ENCODE assay signal across 7 cellular contexts in the genomic region with DNA sequence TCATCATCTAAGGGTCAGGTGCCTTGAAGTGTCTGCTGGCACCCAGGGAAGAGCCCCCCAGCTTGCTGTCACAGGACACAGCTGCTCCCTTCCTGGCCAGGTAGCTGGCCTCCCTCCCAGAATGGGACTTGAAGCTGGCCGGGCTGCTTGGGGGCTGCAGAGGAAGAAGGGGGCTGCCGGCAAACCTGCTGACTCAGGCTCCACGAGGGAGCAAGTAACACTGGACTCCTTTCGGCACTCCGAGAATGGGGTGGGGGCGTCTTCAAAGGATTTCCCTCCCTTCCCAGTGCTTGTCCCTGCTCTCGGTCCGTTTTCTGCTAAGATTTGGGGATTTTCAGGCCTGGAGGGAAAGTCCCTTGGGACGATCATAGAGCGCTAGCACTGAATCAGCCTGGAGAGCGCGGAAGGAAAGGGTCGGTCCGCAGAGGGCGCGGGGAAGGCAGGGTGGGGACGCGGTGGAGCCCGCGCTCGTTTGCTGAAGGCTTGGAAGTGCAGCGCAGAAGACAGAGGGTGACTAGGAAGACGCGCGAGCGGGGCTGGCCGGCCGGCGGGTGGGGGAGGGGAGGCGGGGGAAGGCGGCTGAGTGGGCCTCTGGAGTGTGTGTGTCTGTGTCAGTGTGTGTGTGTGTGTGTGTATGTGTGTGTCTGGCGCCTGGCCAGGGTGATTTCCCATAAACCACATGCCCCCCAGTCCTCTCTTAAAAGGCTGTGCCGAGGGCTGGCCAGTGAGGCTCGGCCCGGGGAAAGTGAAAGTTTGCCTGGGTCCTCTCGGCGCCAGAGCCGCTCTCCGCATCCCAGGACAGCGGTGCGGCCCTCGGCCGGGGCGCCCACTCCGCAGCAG. TPM values are rescaled to one million over a fixed set of nuclear protein-coding genes. Genes with fewer than 3 reads are reported as not detected.
A peak's percentile ranks its signal among the peaks of the same experiment; 100 is the strongest.
DNase-seq lines count a peak whose midpoint lies in the region; ATAC-seq and TF ChIP-seq lines count a peak whose summit lies in the region.

A gene with protein sequence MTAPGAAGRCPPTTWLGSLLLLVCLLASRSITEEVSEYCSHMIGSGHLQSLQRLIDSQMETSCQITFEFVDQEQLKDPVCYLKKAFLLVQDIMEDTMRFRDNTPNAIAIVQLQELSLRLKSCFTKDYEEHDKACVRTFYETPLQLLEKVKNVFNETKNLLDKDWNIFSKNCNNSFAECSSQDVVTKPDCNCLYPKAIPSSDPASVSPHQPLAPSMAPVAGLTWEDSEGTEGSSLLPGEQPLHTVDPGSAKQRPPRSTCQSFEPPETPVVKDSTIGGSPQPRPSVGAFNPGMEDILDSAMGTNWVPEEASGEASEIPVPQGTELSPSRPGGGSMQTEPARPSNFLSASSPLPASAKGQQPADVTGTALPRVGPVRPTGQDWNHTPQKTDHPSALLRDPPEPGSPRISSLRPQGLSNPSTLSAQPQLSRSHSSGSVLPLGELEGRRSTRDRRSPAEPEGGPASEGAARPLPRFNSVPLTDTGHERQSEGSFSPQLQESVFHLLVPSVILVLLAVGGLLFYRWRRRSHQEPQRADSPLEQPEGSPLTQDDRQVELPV (plus strand): TSS at position 727 of the 840 bp plus-strand sequence. CDS start 175 bp downstream, outside the sequence.

- peak; percentile 29 for ATAC-seq in GM18511 (IDR thresholded peaks at IDR 0.05; ENCODE audit: unreplicated experiment)
- peak; percentile 48 for ATAC-seq in lung (ENCODE audit: insufficient read depth, low FRiP score)
- no peak for ATAC-seq in GM21619 (IDR thresholded peaks at IDR 0.05; ENCODE audit: unreplicated experiment)

- DNase-seq in NCI-H2171 (lab: John Stamatoyannopoulos, UW), result peak; percentile 30
- peak; percentile 35 to 55 (median 46) for DNase-seq in activated CD8-positive, alpha-beta memory T cell treated with anti-CD3 and anti-CD28 coated beads for 48 hours (ENCODE audit: low read depth in 2 of 3, low spot score in 2 of 3)
- peak; percentile 7 for DNase-seq in effector CD8-positive, alpha-beta T cell (lab: John Stamatoyannopoulos, UW)
- DNase-seq in lung (ENCODE audit: low spot score), result peak; percentile 81
- peak; percentile 25 to 66 (median 31) for DNase-seq in stimulated activated CD4-positive, alpha-beta T cell treated with anti-CD3 and anti-CD28 coated beads, TNF-alpha, amount 100 ng/mL, for 1 hour (ENCODE audit: low read depth in 3 of 3, low spot score in 1 of 3)

- H3K9me3 ChIP-seq in lung (ENCODE audit: control insufficient read depth in 2 of 2, insufficient read depth in 1 of 2, low read length in 1 of 2), result no peaks in the 10 kb centered on the region

- no peak for TF ChIP-seq CTCF in lung (IDR thresholded peaks at IDR 0.05; ENCODE audit: control extremely low read depth, extremely low read depth)

- H3K4me1 ChIP-seq in lung (ENCODE audit: control insufficient read depth in 2 of 2, insufficient read depth in 2 of 2, low read length in 2 of 2), result peaks cover 5 to 37% of the 10 kb centered on the region in 2 donors

- H3K36me3 ChIP-seq in lung (ENCODE audit: control insufficient read depth in 2 of 2, insufficient read depth in 2 of 2, low read length in 2 of 2), result peaks cover 0 to 3% of the 10 kb centered on the region in 2 donors

- H3K4me3 ChIP-seq in lung, result peak within 1 kb of the TSS; percentile 83

- H3K27ac ChIP-seq in lung (ENCODE audit: low read depth in 1 of 2, low read length in 1 of 2), result peak within 1 kb of the TSS; percentile 86 to 87

- no peaks in the 10 kb centered on the region for H3K27me3 ChIP-seq in lung (ENCODE audit: control insufficient read depth, insufficient read depth)

- 1% methylated on average over 33 to 45 of the region's 45 CpGs for WGBS in lung, 2 donors

RNA-seq across cellular contexts. Expression of the gene that starts here (rescaled TPM):
- 10 to 100 TPM; 24.7 to 65.3 TPM for total RNA-seq in lung
- polyA plus RNA-seq in lung, result 10 to 100 TPM; 13.5 to 32.2 TPM

Comparison
In these comparisons a context has a peak if more than half of its experiments do, and no peak if none do; other contexts are left out.
1. DNase-seq: peak in every context shown above with its lines; median percentile 81 in lung; 46 in activated CD8-positive, alpha-beta memory T cell treated with anti-CD3 and anti-CD28 coated beads for 48 hours; 31 in stimulated activated CD4-positive, alpha-beta T cell treated with anti-CD3 and anti-CD28 coated beads, TNF-alpha, amount 100 ng/mL, for 1 hour; 30 in NCI-H2171; 7 in effector CD8-positive, alpha-beta T cell.